In the genomic region with DNA sequence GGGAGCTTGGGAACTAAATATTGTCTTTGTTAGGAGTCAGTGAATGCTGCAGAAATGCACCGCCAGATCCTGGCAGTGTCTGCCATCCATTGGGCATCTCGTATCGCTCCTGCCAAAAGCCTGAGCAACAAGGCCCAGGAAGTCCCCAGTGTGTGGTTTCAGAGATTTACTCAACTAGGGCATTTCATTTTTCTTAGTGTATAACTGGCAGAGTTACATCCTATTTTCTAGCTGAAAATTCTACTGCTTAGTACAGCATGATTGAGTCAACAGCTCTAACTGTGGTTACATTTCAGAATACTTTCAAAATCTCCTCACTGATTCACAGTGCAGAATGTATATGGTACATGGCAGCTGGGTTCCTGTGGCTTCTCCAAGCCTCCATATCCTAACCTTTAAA, we compare ENCODE assay signal across 18 cellular contexts.
DNase-seq lines count a peak whose midpoint lies in the region; ATAC-seq and TF ChIP-seq lines count a peak whose summit lies in the region.
"Had no signal": no experiment of that assay in that cellular context is flagged by ENCODE, and none has a peak within 500 bp of the region (broad histone marks: within the 10 kb centered on the region; RNA-seq: fewer than 3 reads in every experiment).

No MANE protein-coding gene starts in this region.

- H3K27ac Mint-ChIP-seq in endodermal cell: no peak overlapping the region

- no peaks in the 10 kb centered on the region for H3K9me3 ChIP-seq in endodermal cell (ENCODE audit: control insufficient read depth, low read length)
- H3K9me3 ChIP-seq: prostate gland, thyroid gland had no signal

- no peaks in the 10 kb centered on the region for H3K36me3 ChIP-seq in KMS-11 (ENCODE audit: insufficient read depth)
- H3K36me3 ChIP-seq in endodermal cell (ENCODE audit: control insufficient read depth, insufficient read depth, low read length): no peaks in the 10 kb centered on the region
- H3K36me3 ChIP-seq: prostate gland, thyroid gland had no signal

- H3K4me2 ChIP-seq in KMS-11: peak overlapping the region; percentile 77

- no peaks in the 10 kb centered on the region for H3K36me3 Mint-ChIP-seq in endodermal cell (ENCODE audit: low read depth)

- H3K4me3 ChIP-seq in KMS-11 (IDR thresholded peaks at IDR 0.05; ENCODE audit: insufficient read depth, low read depth, low read length) (no peak overlapping the region), skeletal muscle cell (ENCODE audit: low read depth, low read length) (no peak overlapping the region), endodermal cell (ENCODE audit: low read length) (no peak overlapping the region)
- H3K4me3 ChIP-seq: prostate gland, thyroid gland had no signal

- WGBS in endodermal cell (ENCODE audit: insufficient coverage in 1 of 2, insufficient read length in 1 of 2), 2 experiments: 94 to 96% methylated on average over 3 of the region's 3 CpGs

- no peaks in the 10 kb centered on the region for H3K9me3 Mint-ChIP-seq in endodermal cell

- TF ChIP-seq CTCF in KMS-11 (conservative IDR thresholded peaks at IDR 0.05; ENCODE audit: low read depth, low read length): no peak
- no peak for TF ChIP-seq CTCF in GM10248 (IDR thresholded peaks at IDR 0.05; ENCODE audit: control extremely low read depth, extremely low read depth, low read depth, missing control alignments)
- TF ChIP-seq CTCF in endodermal cell (conservative IDR thresholded peaks at IDR 0.05): no peak

- H3K9ac ChIP-seq in KMS-11: no peak overlapping the region
- H3K9ac ChIP-seq in endodermal cell (ENCODE audit: extremely low read depth, low read length, poor library complexity, severe bottlenecking): no peak overlapping the region

- H3K4me3 Mint-ChIP-seq in endodermal cell: no peak overlapping the region

- no peak for TF ChIP-seq POLR2A in GM18505 (IDR thresholded peaks at IDR 0.05; ENCODE audit: borderline replicate concordance, extremely low read depth, insufficient read depth, insufficient read length)

- POLR2A ChIA-PET in GM10248 (lab: Yijun Ruan, JAX): no interaction called here

- peaks cover 29% of the 10 kb centered on the region for H3K27me3 Mint-ChIP-seq in endodermal cell (ENCODE audit: insufficient read depth)

- H3K27me3 ChIP-seq in KMS-11 (ENCODE audit: insufficient read depth, low read depth): no peaks in the 10 kb centered on the region; the same call in 1 of the 2 replicates
- H3K27me3 ChIP-seq in endodermal cell (ENCODE audit: control insufficient read depth, insufficient read depth, low read length, poor library complexity, severe bottlenecking): peaks cover 32% of the 10 kb centered on the region
- H3K27me3 ChIP-seq: thyroid gland had no signal

- peaks cover 20% of the 10 kb centered on the region for H3K4me1 Mint-ChIP-seq in endodermal cell

- H3K4me1 ChIP-seq in KMS-11 (ENCODE audit: low read depth, poor library complexity, severe bottlenecking): peaks cover 32% of the 10 kb centered on the region
- H3K4me1 ChIP-seq in endodermal cell (ENCODE audit: control insufficient read depth, insufficient read depth, low read length): peaks cover 11% of the 10 kb centered on the region
- H3K4me1 ChIP-seq: prostate gland, thyroid gland had no signal

- H3K79me2 ChIP-seq in KMS-11 (ENCODE audit: insufficient read depth, low read depth): no peaks in the 10 kb centered on the region

- H3K27ac ChIP-seq in KMS-11: peak overlapping the region; percentile 29; the same call in 1 of the 2 replicates
- no peak overlapping the region for H3K27ac ChIP-seq in endodermal cell (ENCODE audit: low read depth, low read length)
- H3K27ac ChIP-seq: C4-2B, prostate gland, thyroid gland had no signal

- H4K20me1 ChIP-seq in KMS-11 (ENCODE audit: insufficient read depth): no peaks in the 10 kb centered on the region

- no peak for ATAC-seq in GM18505 (IDR thresholded peaks at IDR 0.05; ENCODE audit: unreplicated experiment)

- DNase-seq in EL (peak; percentile 57), epidermal melanocyte (ENCODE audit: insufficient read length, low spot score) (peak; percentile 24), skeletal muscle cell (ENCODE audit: low read depth) (peak; percentile 31), GM10248 (ENCODE audit: extremely low spot score) (no peak), endodermal cell (no peak)
- DNase-seq: activated naive CD4-positive, alpha-beta T cell treated with anti-CD3 and anti-CD28 coated beads, Interleukin-2, amount 50 U/mL, for 16 hours; cerebellar nuclear complex; DMS79 treated with DMSO at 0.1 percent for 48 hours; hippocampal formation; KBM-7; left cardiac atrium; NCI-H1417 treated with DMSO at 0.1 percent for 48 hours; OCI-M1; thyroid gland had no signal

- 0 out of 2 replicates have a peak overlapping the region, but pooled peaks have one; percentile 12 for H2AFZ ChIP-seq in KMS-11 (ENCODE audit: low read depth)

- CTCF ChIA-PET in GM10248 (lab: Yijun Ruan, JAX): interaction anchor here (1.9 kb wide), 1 partner anchor 13 kb away, joined by 5 read pairs; no protein-coding TSS in a partner anchor

Comparison
In these comparisons a context has a peak if more than half of its experiments do, and no peak if none do; other contexts are left out.
1. DNase-seq: peak in EL (single experiment), epidermal melanocyte (single experiment) and skeletal muscle cell (single experiment); none in GM10248 (single experiment) and endodermal cell (single experiment).